ENCODE assay signal across 1 cellular context in genomic region chr7:26097837-26098668, GRCh38.
TF ChIP-seq lines count a peak whose summit lies in the region.

No MANE protein-coding gene starts in this region.

TF ChIP-seq in H1, 55 proteins besides CTCF, POLR2A, EP300 and RAD21:
- no peak for TF ChIP-seq BACH1 (IDR thresholded peaks at IDR 0.05; ENCODE audit: low read length)
- no peak for TF ChIP-seq BRCA1 (IDR thresholded peaks at IDR 0.05; ENCODE audit: low read depth, low read length)
- TF ChIP-seq SP2 (IDR thresholded peaks at IDR 0.05; ENCODE audit: low read length): no peak
- TF ChIP-seq CREB1 (IDR thresholded peaks at IDR 0.05): no peak
- no peak for TF ChIP-seq TAF7 (optimal IDR thresholded peaks at IDR 0.05; ENCODE audit: borderline replicate concordance, low read depth, low read length)
- TF ChIP-seq, protein P1, sequence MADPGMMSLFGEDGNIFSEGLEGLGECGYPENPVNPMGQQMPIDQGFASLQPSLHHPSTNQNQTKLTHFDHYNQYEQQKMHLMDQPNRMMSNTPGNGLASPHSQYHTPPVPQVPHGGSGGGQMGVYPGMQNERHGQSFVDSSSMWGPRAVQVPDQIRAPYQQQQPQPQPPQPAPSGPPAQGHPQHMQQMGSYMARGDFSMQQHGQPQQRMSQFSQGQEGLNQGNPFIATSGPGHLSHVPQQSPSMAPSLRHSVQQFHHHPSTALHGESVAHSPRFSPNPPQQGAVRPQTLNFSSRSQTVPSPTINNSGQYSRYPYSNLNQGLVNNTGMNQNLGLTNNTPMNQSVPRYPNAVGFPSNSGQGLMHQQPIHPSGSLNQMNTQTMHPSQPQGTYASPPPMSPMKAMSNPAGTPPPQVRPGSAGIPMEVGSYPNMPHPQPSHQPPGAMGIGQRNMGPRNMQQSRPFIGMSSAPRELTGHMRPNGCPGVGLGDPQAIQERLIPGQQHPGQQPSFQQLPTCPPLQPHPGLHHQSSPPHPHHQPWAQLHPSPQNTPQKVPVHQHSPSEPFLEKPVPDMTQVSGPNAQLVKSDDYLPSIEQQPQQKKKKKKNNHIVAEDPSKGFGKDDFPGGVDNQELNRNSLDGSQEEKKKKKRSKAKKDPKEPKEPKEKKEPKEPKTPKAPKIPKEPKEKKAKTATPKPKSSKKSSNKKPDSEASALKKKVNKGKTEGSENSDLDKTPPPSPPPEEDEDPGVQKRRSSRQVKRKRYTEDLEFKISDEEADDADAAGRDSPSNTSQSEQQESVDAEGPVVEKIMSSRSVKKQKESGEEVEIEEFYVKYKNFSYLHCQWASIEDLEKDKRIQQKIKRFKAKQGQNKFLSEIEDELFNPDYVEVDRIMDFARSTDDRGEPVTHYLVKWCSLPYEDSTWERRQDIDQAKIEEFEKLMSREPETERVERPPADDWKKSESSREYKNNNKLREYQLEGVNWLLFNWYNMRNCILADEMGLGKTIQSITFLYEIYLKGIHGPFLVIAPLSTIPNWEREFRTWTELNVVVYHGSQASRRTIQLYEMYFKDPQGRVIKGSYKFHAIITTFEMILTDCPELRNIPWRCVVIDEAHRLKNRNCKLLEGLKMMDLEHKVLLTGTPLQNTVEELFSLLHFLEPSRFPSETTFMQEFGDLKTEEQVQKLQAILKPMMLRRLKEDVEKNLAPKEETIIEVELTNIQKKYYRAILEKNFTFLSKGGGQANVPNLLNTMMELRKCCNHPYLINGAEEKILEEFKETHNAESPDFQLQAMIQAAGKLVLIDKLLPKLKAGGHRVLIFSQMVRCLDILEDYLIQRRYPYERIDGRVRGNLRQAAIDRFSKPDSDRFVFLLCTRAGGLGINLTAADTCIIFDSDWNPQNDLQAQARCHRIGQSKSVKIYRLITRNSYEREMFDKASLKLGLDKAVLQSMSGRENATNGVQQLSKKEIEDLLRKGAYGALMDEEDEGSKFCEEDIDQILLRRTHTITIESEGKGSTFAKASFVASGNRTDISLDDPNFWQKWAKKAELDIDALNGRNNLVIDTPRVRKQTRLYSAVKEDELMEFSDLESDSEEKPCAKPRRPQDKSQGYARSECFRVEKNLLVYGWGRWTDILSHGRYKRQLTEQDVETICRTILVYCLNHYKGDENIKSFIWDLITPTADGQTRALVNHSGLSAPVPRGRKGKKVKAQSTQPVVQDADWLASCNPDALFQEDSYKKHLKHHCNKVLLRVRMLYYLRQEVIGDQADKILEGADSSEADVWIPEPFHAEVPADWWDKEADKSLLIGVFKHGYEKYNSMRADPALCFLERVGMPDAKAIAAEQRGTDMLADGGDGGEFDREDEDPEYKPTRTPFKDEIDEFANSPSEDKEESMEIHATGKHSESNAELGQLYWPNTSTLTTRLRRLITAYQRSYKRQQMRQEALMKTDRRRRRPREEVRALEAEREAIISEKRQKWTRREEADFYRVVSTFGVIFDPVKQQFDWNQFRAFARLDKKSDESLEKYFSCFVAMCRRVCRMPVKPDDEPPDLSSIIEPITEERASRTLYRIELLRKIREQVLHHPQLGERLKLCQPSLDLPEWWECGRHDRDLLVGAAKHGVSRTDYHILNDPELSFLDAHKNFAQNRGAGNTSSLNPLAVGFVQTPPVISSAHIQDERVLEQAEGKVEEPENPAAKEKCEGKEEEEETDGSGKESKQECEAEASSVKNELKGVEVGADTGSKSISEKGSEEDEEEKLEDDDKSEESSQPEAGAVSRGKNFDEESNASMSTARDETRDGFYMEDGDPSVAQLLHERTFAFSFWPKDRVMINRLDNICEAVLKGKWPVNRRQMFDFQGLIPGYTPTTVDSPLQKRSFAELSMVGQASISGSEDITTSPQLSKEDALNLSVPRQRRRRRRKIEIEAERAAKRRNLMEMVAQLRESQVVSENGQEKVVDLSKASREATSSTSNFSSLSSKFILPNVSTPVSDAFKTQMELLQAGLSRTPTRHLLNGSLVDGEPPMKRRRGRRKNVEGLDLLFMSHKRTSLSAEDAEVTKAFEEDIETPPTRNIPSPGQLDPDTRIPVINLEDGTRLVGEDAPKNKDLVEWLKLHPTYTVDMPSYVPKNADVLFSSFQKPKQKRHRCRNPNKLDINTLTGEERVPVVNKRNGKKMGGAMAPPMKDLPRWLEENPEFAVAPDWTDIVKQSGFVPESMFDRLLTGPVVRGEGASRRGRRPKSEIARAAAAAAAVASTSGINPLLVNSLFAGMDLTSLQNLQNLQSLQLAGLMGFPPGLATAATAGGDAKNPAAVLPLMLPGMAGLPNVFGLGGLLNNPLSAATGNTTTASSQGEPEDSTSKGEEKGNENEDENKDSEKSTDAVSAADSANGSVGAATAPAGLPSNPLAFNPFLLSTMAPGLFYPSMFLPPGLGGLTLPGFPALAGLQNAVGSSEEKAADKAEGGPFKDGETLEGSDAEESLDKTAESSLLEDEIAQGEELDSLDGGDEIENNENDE (IDR thresholded peaks at IDR 0.05; ENCODE audit: insufficient replicate concordance, low read length): no peak
- TF ChIP-seq SRF (IDR thresholded peaks at IDR 0.05; ENCODE audit: low read depth, low read length): no peak
- no peak for TF ChIP-seq GTF2F1 (IDR thresholded peaks at IDR 0.05; ENCODE audit: borderline replicate concordance, low read depth, low read length)
- TF ChIP-seq, protein P2, sequence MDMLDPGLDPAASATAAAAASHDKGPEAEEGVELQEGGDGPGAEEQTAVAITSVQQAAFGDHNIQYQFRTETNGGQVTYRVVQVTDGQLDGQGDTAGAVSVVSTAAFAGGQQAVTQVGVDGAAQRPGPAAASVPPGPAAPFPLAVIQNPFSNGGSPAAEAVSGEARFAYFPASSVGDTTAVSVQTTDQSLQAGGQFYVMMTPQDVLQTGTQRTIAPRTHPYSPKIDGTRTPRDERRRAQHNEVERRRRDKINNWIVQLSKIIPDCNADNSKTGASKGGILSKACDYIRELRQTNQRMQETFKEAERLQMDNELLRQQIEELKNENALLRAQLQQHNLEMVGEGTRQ (IDR thresholded peaks at IDR 0.05; ENCODE audit: low read length): no peak
- no peak for TF ChIP-seq EGR1 (IDR thresholded peaks at IDR 0.05; ENCODE audit: borderline replicate concordance, low read depth, low read length)
- TF ChIP-seq ASH2L (IDR thresholded peaks at IDR 0.05; ENCODE audit: low read length): no peak
- no peak for TF ChIP-seq JUND (IDR thresholded peaks at IDR 0.05; ENCODE audit: low read length)
- no peak for TF ChIP-seq CTBP2 (IDR thresholded peaks at IDR 0.05; ENCODE audit: borderline replicate concordance, insufficient read depth, insufficient read length, low read length)
